ENCODE assay signal across 9 cellular contexts in the genomic region with DNA sequence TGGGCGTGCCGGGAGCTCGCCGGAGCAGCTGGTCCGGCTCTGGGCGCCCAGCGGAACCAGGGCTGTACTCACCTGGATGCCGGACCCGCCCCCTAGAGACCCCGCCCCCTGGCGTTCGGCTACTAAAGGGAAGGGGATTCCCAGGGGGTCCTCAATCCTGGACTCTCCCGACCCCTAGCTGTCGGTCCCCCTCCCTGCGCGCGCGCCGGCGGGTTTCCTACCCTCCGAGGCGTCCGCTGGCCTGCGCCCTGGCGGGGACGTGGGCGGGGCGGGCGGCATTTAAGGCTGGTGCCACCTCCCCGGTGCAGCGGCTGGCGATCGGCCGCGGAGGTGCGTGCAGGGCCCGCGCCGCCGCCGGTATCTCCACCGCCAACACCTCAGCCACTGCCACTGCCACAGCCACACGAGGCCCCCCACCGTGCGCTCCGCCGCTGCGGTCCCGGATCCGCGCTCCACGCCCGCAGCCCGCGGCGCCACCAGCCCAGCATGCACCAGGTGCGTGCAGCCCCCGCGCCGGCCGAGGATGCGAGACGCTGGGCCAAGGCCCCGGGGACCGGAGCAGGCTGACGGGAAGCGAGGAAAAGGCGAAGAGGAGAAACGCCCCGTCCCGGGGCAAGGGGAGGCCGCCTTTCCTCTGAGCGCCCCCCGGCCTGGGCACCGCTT. TPM values are rescaled to one million over a fixed set of nuclear protein-coding genes. Genes with fewer than 3 reads are reported as not detected.
DNase-seq lines count a peak whose midpoint lies in the region; ATAC-seq, FAIRE-seq and TF ChIP-seq lines count a peak whose summit lies in the region.
"Had no signal": no experiment of that assay in that cellular context is flagged by ENCODE, and none has a peak within 500 bp of the region (broad histone marks: within the 10 kb centered on the region; RNA-seq: fewer than 3 reads in every experiment).

A gene (plus strand): TSS at position 151 of the 663 bp plus-strand sequence. CDS start 336 bp downstream, at position 487.

- CTCF ChIA-PET in endothelial cell of umbilical vein (lab: Charles Lee) = interaction anchor here (1.1 kb wide), 1 partner anchor 8 kb away, joined by 3 read pairs; no protein-coding TSS in a partner anchor

- ATAC-seq in HG02885 (IDR thresholded peaks at IDR 0.05; ENCODE audit: poor library complexity, unreplicated experiment) (peak; percentile 37), HG02852 (IDR thresholded peaks at IDR 0.05; ENCODE audit: unreplicated experiment) (no peak), HG03442 (IDR thresholded peaks at IDR 0.05; ENCODE audit: unreplicated experiment) (no peak)

- no peak for FAIRE-seq in endothelial cell of umbilical vein (lab: Jason Lieb, UNC)

- H4K8ac ChIP-seq in trophoblast cell (ENCODE audit: low read depth, low read length) = peak within 1 kb of the TSS; percentile 22

- WGBS in trophoblast cell (ENCODE audit: extremely low coverage, insufficient coverage, insufficient read length) = no CpG with 5 or more reads among the region's 75 CpGs

- H2AFZ ChIP-seq in endothelial cell of umbilical vein (ENCODE audit: low read depth, low read length) (no peak within 1 kb of the TSS), trophoblast cell (ENCODE audit: insufficient read depth, low read length, poor library complexity) (peak within 1 kb of the TSS; percentile 59)

- H2BK120ac ChIP-seq in trophoblast cell (ENCODE audit: insufficient read depth, low read length, poor library complexity) = peak within 1 kb of the TSS; percentile 11

- H3K23ac ChIP-seq in trophoblast cell (ENCODE audit: low read length) = no peak within 1 kb of the TSS

- H3K79me1 ChIP-seq in trophoblast cell (ENCODE audit: low read length) = peaks cover 3% of the 10 kb centered on the region

- H3K14ac ChIP-seq in trophoblast cell (ENCODE audit: low read length) = peak within 1 kb of the TSS; percentile 33

- POLR2A ChIA-PET in endothelial cell of umbilical vein (lab: Charles Lee) = no interaction called here

- no TSS peak for BruUV-seq in endothelial cell of umbilical vein (replicated peaks; lab: Mats Ljungman, UMichigan)

- no peak within 1 kb of the TSS for H2AK5ac ChIP-seq in trophoblast cell (ENCODE audit: low read length)

- peak within 1 kb of the TSS; percentile 4 for H4K12ac ChIP-seq in trophoblast cell (ENCODE audit: low read depth, low read length)

- no peak within 1 kb of the TSS for H3K4ac ChIP-seq in trophoblast cell (ENCODE audit: low read depth, low read length)

- H3K27me3 ChIP-seq in endothelial cell of umbilical vein (ENCODE audit: control insufficient read depth in 2 of 2, insufficient read depth in 2 of 2, low read length in 2 of 2) (peaks cover 25 to 45% of the 10 kb centered on the region in 2 experiments), trophoblast cell (ENCODE audit: insufficient read depth, low read length) (peaks cover 7% of the 10 kb centered on the region)

- no peaks in the 10 kb centered on the region for H4K20me1 ChIP-seq in endothelial cell of umbilical vein (replicated peaks; ENCODE audit: control insufficient read depth, extremely low read depth, insufficient read depth, low read length)

- no peak for TF ChIP-seq CTCF in endothelial cell of umbilical vein (IDR thresholded peaks at IDR 0.05; ENCODE audit: extremely low read depth in 1 of 2, insufficient read depth in 1 of 2, low read depth in 1 of 2, low read length in 2 of 2)

- peak; percentile 12 for DNase-seq in activated CD4-positive, alpha-beta T cell treated with anti-CD3 and anti-CD28 coated beads, Interleukin-2, amount 50 U/mL, for 1 hour
- DNase-seq in endothelial cell of umbilical vein (ENCODE audit: low read depth, low spot score) (no peak), trophoblast cell (peak in 1 of 2 donors; percentile 45), HK-2 (ENCODE audit: unreplicated experiment) (no peak)
- no peak for DNase-seq in effector CD8-positive, alpha-beta T cell (lab: John Stamatoyannopoulos, UW)

- TF ChIP-seq POLR2A in endothelial cell of umbilical vein (IDR thresholded peaks at IDR 0.05; ENCODE audit: low read depth, low read length) = no peak

- H3K4me3 ChIP-seq in endothelial cell of umbilical vein (replicated peaks in 1 of 3; ENCODE audit: insufficient read depth in 1 of 3, low read depth in 1 of 3, low read length in 3 of 3) = no peak within 1 kb of the TSS
- H3K4me3 ChIP-seq in trophoblast cell (ENCODE audit: low read depth, low read length) = peak within 1 kb of the TSS; percentile 81

- no peaks in the 10 kb centered on the region for H3K9me3 ChIP-seq in endothelial cell of umbilical vein (replicated peaks; ENCODE audit: control insufficient read depth, insufficient read depth, low read length)
- peaks cover 10% of the 10 kb centered on the region for H3K9me3 ChIP-seq in trophoblast cell (ENCODE audit: insufficient read depth, low read depth, low read length)

- no peak within 1 kb of the TSS for H3K9ac ChIP-seq in endothelial cell of umbilical vein (replicated peaks; ENCODE audit: extremely low read depth, insufficient read depth, low read length)
- no peak within 1 kb of the TSS for H3K9ac ChIP-seq in trophoblast cell (ENCODE audit: low read length)

- H3K4me1 ChIP-seq in endothelial cell of umbilical vein (ENCODE audit: control insufficient read depth, extremely low read depth, insufficient read depth, low read length) (no peaks in the 10 kb centered on the region), trophoblast cell (ENCODE audit: control insufficient read depth in 1 of 2, insufficient read depth in 2 of 2, low read length in 2 of 2) (peaks cover 0 to 3% of the 10 kb centered on the region in 2 experiments)

- no peak within 1 kb of the TSS for H4K91ac ChIP-seq in trophoblast cell (ENCODE audit: low read depth, low read length)

- H3K4me2 ChIP-seq in endothelial cell of umbilical vein (ENCODE audit: insufficient read depth, low read length) = no peak within 1 kb of the TSS
- peak within 1 kb of the TSS; percentile 89 for H3K4me2 ChIP-seq in trophoblast cell (ENCODE audit: low read length)

- H2BK12ac ChIP-seq in trophoblast cell (ENCODE audit: low read length) = no peak within 1 kb of the TSS

- H3K36me3 ChIP-seq in endothelial cell of umbilical vein (ENCODE audit: control insufficient read depth in 2 of 2, extremely low read depth in 1 of 2, insufficient read depth in 2 of 2, low read length in 2 of 2) (no peaks in the 10 kb centered on the region), trophoblast cell (ENCODE audit: control insufficient read depth in 1 of 2, insufficient read depth in 2 of 2, low read length in 2 of 2) (no peaks in the 10 kb centered on the region)

- dilution Hi-C loops in endothelial cell of umbilical vein (cut with MboI; ENCODE audit: extremely low pct_ligation_motif_present, low sequenced_read_pairs) = no loop called here

- H3K27ac ChIP-seq in endothelial cell of umbilical vein (ENCODE audit: insufficient read depth, low read depth, low read length) = no peak within 1 kb of the TSS
- no peak within 1 kb of the TSS for H3K27ac ChIP-seq in trophoblast cell (ENCODE audit: low read depth, low read length)

- H2BK5ac ChIP-seq in trophoblast cell (ENCODE audit: low read depth, low read length, poor library complexity) = no peak within 1 kb of the TSS

- H3K79me2 ChIP-seq in endothelial cell of umbilical vein (ENCODE audit: control insufficient read depth, insufficient read depth, low read length) = no peaks in the 10 kb centered on the region
- H3K79me2 ChIP-seq in trophoblast cell (ENCODE audit: control insufficient read depth, insufficient read depth, low read length, poor library complexity) = no peaks in the 10 kb centered on the region

- H3K18ac ChIP-seq in trophoblast cell (ENCODE audit: low read length) = no peak within 1 kb of the TSS

- H3K9me1 ChIP-seq in endothelial cell of umbilical vein (replicated peaks; ENCODE audit: control insufficient read depth, extremely low read depth, insufficient read depth, low read length) = no peaks in the 10 kb centered on the region

- intact Hi-C loops in endothelial cell of umbilical vein (cut with micrococcal nuclease) = no loop called here

TF ChIP-seq in endothelial cell of umbilical vein, 7 proteins besides CTCF, POLR2A, EP300 and RAD21:
- no peak for TF ChIP-seq MYC (IDR thresholded peaks at IDR 0.05; ENCODE audit: low read depth, low read length)
- peak; percentile 91 for TF ChIP-seq EZH2 (IDR thresholded peaks at IDR 0.05; ENCODE audit: borderline replicate concordance, low read depth, low read length, severe bottlenecking)

RNA-seq across cellular contexts. Expression of the gene that starts here (rescaled TPM):
- total RNA-seq in endothelial cell of umbilical vein = not detected in 2 replicates
- polyA plus RNA-seq in endothelial cell of umbilical vein = not detected in 2 replicates
- not detected in 2 replicates for polyA plus RNA-seq in endothelial cell of umbilical vein (2011; cell fraction: cytosol; rRNA removed)
- polyA plus RNA-seq in endothelial cell of umbilical vein (2011; cell fraction: nucleus; rRNA removed) = not detected in 2 replicates
- polyA plus RNA-seq in endothelial cell of umbilical vein (2012) = not detected in 2 replicates
- not detected in 2 replicates for polyA minus RNA-seq in endothelial cell of umbilical vein
- not detected for polyA minus RNA-seq in endothelial cell of umbilical vein (2011; cell fraction: cytosol; rRNA and poly(A)+ RNA removed)
- not detected in 2 replicates for polyA minus RNA-seq in endothelial cell of umbilical vein (2011; cell fraction: nucleus; rRNA and poly(A)+ RNA removed)
- 3.2 and 4.4 TPM in 2 replicates for polyA plus RNA-seq in trophoblast cell (2013)
- total RNA-seq: mononuclear cell had no signal
